Comparison of ENCODE assay signal across 9 cellular contexts in the genomic region with DNA sequence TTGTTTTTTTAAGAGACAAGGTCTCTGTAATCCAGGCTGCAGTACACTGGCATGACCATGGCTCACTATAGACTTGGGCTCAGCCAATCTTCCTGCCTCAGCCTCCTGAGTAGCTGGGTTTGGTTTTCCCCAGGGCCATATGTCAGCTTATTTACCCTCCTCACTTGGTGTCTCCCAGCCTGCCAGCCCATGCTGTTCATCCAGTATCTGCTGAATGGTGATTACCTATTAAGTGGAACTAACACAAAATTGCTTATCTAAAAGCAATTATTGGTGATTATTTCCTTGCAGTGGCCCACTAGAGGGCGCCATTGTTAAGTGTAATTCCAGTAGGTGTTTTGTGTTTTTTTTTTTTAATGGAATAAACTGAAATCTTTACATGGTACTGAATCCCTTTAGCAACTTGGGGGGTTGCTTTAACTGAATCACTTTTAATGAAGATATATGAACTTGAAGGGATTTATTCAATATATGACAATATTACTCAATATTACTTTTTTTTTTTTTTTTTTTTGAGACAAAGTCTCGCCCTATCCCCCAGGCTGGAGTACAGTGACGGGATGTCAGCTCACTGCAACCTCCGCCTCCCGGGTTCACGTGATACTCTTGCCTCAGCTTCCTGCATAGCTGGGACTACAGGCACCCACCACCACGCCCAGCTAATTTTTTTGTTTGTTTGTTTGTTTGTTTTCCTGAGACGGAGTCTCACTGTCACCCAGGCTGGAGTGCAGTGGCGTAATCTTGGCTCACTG. TPM values are rescaled to one million over a fixed set of nuclear protein-coding genes. Genes with fewer than 3 reads are reported as not detected.
DNase-seq lines count a peak whose midpoint lies in the region; ATAC-seq and TF ChIP-seq lines count a peak whose summit lies in the region.
"Had no signal": no experiment of that assay in that cellular context is flagged by ENCODE, and none has a peak within 500 bp of the region (broad histone marks: within the 10 kb centered on the region; RNA-seq: fewer than 3 reads in every experiment).

No MANE protein-coding gene starts in this region.

- H3K4me3 ChIP-seq in LNCaP clone FGC (ENCODE audit: low read depth, low read length), result no peak overlapping the region
- H3K4me3 ChIP-seq in left ventricle myocardium inferior, result no peak overlapping the region

- TF ChIP-seq CTCF in Calu3 (IDR thresholded peaks at IDR 0.05; ENCODE audit: unreplicated experiment), result peak; percentile 34
- peak; percentile 66 for TF ChIP-seq CTCF in LNCaP clone FGC (IDR thresholded peaks at IDR 0.05; ENCODE audit: control insufficient read depth, extremely low read depth, insufficient read depth)
- peak; percentile 79 for TF ChIP-seq CTCF in left ventricle myocardium inferior (IDR thresholded peaks at IDR 0.05; ENCODE audit: borderline replicate concordance)

- ATAC-seq in SK-N-SH treated with all-trans-retinoic acid at 6 μM for 48 hours, result peak; percentile 79
- no peak for ATAC-seq in HG03354 (IDR thresholded peaks at IDR 0.05; ENCODE audit: poor library complexity, severe bottlenecking, unreplicated experiment)

- no peak overlapping the region for H3K27ac Mint-ChIP-seq in Calu3 (ENCODE audit: unreplicated experiment)

- H3K9me3 Mint-ChIP-seq in Calu3 (ENCODE audit: low read depth, unreplicated experiment), result no peaks in the 10 kb centered on the region

- H3K36me3 ChIP-seq in left ventricle myocardium inferior, result peaks cover 26% of the 10 kb centered on the region

- no peaks in the 10 kb centered on the region for H3K9me3 ChIP-seq in left ventricle myocardium inferior (replicated peaks)

- DNase-seq in Calu3, result peak; percentile 58
- DNase-seq in LNCaP clone FGC (ENCODE audit: low read depth), result peak; percentile 34
- DNase-seq in activated naive CD4-positive, alpha-beta T cell treated with anti-CD3 and anti-CD28 coated beads, Interleukin-2, amount 50 U/mL, for 16 hours, result peak; percentile 73
- DNase-seq in left ventricle myocardium inferior, result peak; percentile 38
- DNase-seq in smooth muscle cell of the brain vasculature (ENCODE audit: low read depth, low spot score), result peak; percentile 61
- no peak for DNase-seq in 8988T

- no peaks in the 10 kb centered on the region for H3K4me1 Mint-ChIP-seq in Calu3 (ENCODE audit: low read depth, unreplicated experiment)

- peaks cover 12% of the 10 kb centered on the region for H3K27me3 Mint-ChIP-seq in Calu3 (ENCODE audit: unreplicated experiment)

- CTCF ChIA-PET in Calu3 (lab: Charles Lee), result interaction anchor here (0.6 to 0.8 kb wide), 2 partner anchors 25 to 425 kb away, joined by 3 read pairs; no protein-coding TSS in a partner anchor

- peaks cover 31% of the 10 kb centered on the region for H3K36me3 Mint-ChIP-seq in Calu3 (ENCODE audit: insufficient read depth, unreplicated experiment)

- peaks cover 4% of the 10 kb centered on the region for H3K4me1 ChIP-seq in left ventricle myocardium inferior

- H3K27me3 ChIP-seq in left ventricle myocardium inferior (ENCODE audit: low read depth), result no peaks in the 10 kb centered on the region

- H3K4me3 Mint-ChIP-seq in Calu3 (ENCODE audit: low read depth, unreplicated experiment), result no peak overlapping the region

- no TSS peak for BruUV-seq in Calu3 (replicated peaks; lab: Mats Ljungman, UMichigan)

- H3K27ac ChIP-seq in left ventricle myocardium inferior (replicated peaks), result no peak overlapping the region

- intact Hi-C loops in Calu3 (cut with micrococcal nuclease; ENCODE audit: unreplicated experiment) (loop anchor here (2.0 kb wide), 1 partner anchor 159 kb away; no protein-coding TSS in a partner anchor), left ventricle myocardium inferior (cut with micrococcal nuclease) (loop anchor here (5.0 to 10.0 kb wide), 3 partner anchors 155 to 337 kb away; no protein-coding TSS in a partner anchor)

TF ChIP-seq in SK-N-SH treated with all-trans-retinoic acid at 6 μM for 48 hours, 23 proteins besides CTCF, POLR2A, EP300 and RAD21:
- no peak for TF ChIP-seq ESRRG (CRISPR knock-in tag; IDR thresholded peaks at IDR 0.05)
- no peak for TF ChIP-seq GLIS3 (CRISPR knock-in tag; IDR thresholded peaks at IDR 0.05)
- TF ChIP-seq, protein P1, sequence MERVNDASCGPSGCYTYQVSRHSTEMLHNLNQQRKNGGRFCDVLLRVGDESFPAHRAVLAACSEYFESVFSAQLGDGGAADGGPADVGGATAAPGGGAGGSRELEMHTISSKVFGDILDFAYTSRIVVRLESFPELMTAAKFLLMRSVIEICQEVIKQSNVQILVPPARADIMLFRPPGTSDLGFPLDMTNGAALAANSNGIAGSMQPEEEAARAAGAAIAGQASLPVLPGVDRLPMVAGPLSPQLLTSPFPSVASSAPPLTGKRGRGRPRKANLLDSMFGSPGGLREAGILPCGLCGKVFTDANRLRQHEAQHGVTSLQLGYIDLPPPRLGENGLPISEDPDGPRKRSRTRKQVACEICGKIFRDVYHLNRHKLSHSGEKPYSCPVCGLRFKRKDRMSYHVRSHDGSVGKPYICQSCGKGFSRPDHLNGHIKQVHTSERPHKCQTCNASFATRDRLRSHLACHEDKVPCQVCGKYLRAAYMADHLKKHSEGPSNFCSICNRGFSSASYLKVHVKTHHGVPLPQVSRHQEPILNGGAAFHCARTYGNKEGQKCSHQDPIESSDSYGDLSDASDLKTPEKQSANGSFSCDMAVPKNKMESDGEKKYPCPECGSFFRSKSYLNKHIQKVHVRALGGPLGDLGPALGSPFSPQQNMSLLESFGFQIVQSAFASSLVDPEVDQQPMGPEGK (CRISPR knock-in tag; IDR thresholded peaks at IDR 0.05; ENCODE audit: borderline replicate concordance), result no peak
- no peak for TF ChIP-seq ARNTL (CRISPR knock-in tag; IDR thresholded peaks at IDR 0.05; ENCODE audit: borderline replicate concordance, low read depth)
- no peak for TF ChIP-seq ZFP3 (CRISPR knock-in tag; IDR thresholded peaks at IDR 0.05)

RNA-seq across cellular contexts. Expression of a gene that starts 13.8 kb away (rescaled TPM):
- total RNA-seq in Calu3 (2022) (42.9 and 43.0 TPM in 2 replicates), left ventricle myocardium inferior (12.0 TPM)

RNA-seq across cellular contexts. Expression of a gene that starts 43.0 kb away (rescaled TPM):
- not detected in 2 replicates for total RNA-seq in Calu3 (2022)
- total RNA-seq in left ventricle myocardium inferior, result not detected
- total RNA-seq: urinary bladder had no signal
